34 cellular contexts compared by ENCODE assay signal in the genomic region with DNA sequence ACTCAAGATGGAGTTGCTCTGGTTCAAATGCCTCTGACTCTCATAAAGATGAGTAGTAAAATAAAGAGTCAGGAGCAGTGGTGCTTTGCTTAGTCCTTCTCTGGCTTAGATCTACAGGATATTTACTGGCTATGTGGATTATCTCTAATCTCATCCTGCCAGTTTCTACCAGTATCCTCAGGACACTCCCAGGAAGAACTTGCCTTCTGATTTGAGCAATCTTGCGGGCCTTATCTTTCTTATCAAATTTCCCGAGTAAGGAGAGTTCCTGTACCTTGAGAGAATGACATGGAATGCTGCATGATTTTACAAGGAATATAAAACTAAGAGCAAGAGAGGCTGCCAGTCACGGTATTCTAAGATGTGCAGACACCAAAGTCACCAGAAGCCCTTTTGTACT.
"Had no signal": no experiment of that assay in that cellular context is flagged by ENCODE, and none has a peak within 500 bp of the region (broad histone marks: within the 10 kb centered on the region; RNA-seq: fewer than 3 reads in every experiment).

No MANE protein-coding gene starts in this region.

- H3K4me2 ChIP-seq: smooth muscle cell had no signal

- H3K36me3 Mint-ChIP-seq: naive B cell; stimulated activated naive B cell treated with anti-CD40 and anti-IgM and Interleukin-4, amounts not matched to agents 10 μg/mL and 1 μg/mL and 100 μg/mL, for 72 hours had no signal

- H3K36me3 ChIP-seq: heart left ventricle, left lung, lower lobe of right lung, right atrium auricular region, stomach, thyroid gland, upper lobe of right lung had no signal

- H3K4me1 ChIP-seq: heart left ventricle, left lung, right atrium auricular region, stomach, upper lobe of right lung had no signal

- H3K27ac Mint-ChIP-seq: activated CD4-positive, alpha-beta memory T cell treated with anti-CD3 and anti-CD28 coated beads, Interleukin-2, amount 10 ng/mL, durations not matched to agents 7 days and 5 days; activated CD4-positive, alpha-beta T cell treated with anti-CD3 and anti-CD28 coated beads, Interleukin-2, amount 10 ng/mL, durations not matched to agents 7 days and 5 days; activated T-cell treated with anti-CD3 and anti-CD28 coated beads, Interleukin-2, amount 50 U/mL, for 24 hours; effector memory CD8-positive, alpha-beta T cell; naive B cell; stimulated activated naive B cell treated with anti-CD40 and anti-IgM and Interleukin-4, amounts not matched to agents 10 μg/mL and 1 μg/mL and 100 μg/mL, for 72 hours; T-helper 1 cell treated with Interleukin-12 subunit alpha and Interleukin-12 subunit beta and Interleukin-4 antibody, amounts not matched to agents 30 μg/mL and 1 μg/mL, for 36 hours; WTC11 had no signal

- H3K27ac ChIP-seq: foreskin keratinocyte, heart left ventricle, left lung, lower lobe of right lung, right atrium auricular region, stomach, thyroid gland, upper lobe of right lung had no signal

- H3K9me3 ChIP-seq: heart left ventricle, left lung, lower lobe of right lung, right atrium auricular region, stomach, thyroid gland, upper lobe of right lung had no signal

- H3K27me3 ChIP-seq: foreskin keratinocyte, heart left ventricle, left lung, right atrium auricular region, stomach, thyroid gland, upper lobe of right lung had no signal

- ATAC-seq: effector memory CD8-positive, alpha-beta T cell; esophagus mucosa; foreskin keratinocyte; heart left ventricle; left lung; lower lobe of right lung; stimulated activated naive B cell treated with anti-CD40 and anti-IgM and Interleukin-4, amounts not matched to agents 10 μg/mL and 1 μg/mL and 100 μg/mL, for 72 hours; upper lobe of right lung; WTC11 had no signal

- FAIRE-seq: TTC549 had no signal

- DNase-seq: activated CD4-positive, alpha-beta memory T cell treated with anti-CD3 and anti-CD28 coated beads, Interleukin-2, amount 10 ng/mL, durations not matched to agents 7 days and 5 days; activated CD4-positive, alpha-beta T cell treated with anti-CD3 and anti-CD28 coated beads for 1 hour; activated CD4-positive, alpha-beta T cell treated with anti-CD3 and anti-CD28 coated beads, Interleukin-2, amount 10 ng/mL, durations not matched to agents 7 days and 5 days; activated CD8-positive, alpha-beta memory T cell treated with anti-CD3 and anti-CD28 coated beads, Interleukin-2, amount 50 U/mL, for 48 hours; activated gamma-delta T cell treated with Interleukin-2 at 50 U/mL for 16 hours; activated naive CD4-positive, alpha-beta T cell treated with anti-CD3 and anti-CD28 coated beads, Interleukin-2, amount 50 U/mL, for 16 hours; activated T-cell treated with anti-CD3 and anti-CD28 coated beads, Interleukin-2, amount 50 U/mL, for 24 hours; amygdala; caudate nucleus; cortex of kidney; effector memory CD8-positive, alpha-beta T cell; foreskin keratinocyte; heart left ventricle; hypothalamus; kidney glomerular epithelial cell; left lung; lower lobe of right lung; naive B cell; nucleus accumbens; stimulated activated CD4-positive, alpha-beta T cell treated with anti-CD3 and anti-CD28 coated beads, Interleukin-1b, Interleukin-23, amount 100 ng/mL, for 48 hours; stimulated activated CD4-positive, alpha-beta T cell treated with anti-CD3 and anti-CD28 coated beads, Interleukin-4, amount 100 ng/mL, for 4 hours; stimulated activated CD8-positive, alpha-beta memory T cell treated with anti-CD3 and anti-CD28 coated beads, Interleukin-4, amount 100 ng/mL, for 48 hours; stimulated activated naive B cell treated with anti-CD40 and anti-IgM and Interleukin-4, amounts not matched to agents 10 μg/mL and 1 μg/mL and 100 μg/mL, for 72 hours; stomach; T-helper 9 cell; thyroid gland; upper lobe of right lung had no signal

- H3K4me3 ChIP-seq: heart left ventricle, left lung, lower lobe of right lung, right atrium auricular region, smooth muscle cell, stomach, thyroid gland, upper lobe of right lung had no signal

- H3K9me3 Mint-ChIP-seq: activated CD4-positive, alpha-beta memory T cell treated with anti-CD3 and anti-CD28 coated beads, Interleukin-2, amount 10 ng/mL, durations not matched to agents 7 days and 5 days; T-helper 1 cell treated with Interleukin-12 subunit alpha and Interleukin-12 subunit beta and Interleukin-4 antibody, amounts not matched to agents 30 μg/mL and 1 μg/mL, for 36 hours had no signal

- H3K4me3 Mint-ChIP-seq: activated CD4-positive, alpha-beta memory T cell treated with anti-CD3 and anti-CD28 coated beads, Interleukin-2, amount 10 ng/mL, durations not matched to agents 7 days and 5 days; activated CD4-positive, alpha-beta T cell treated with anti-CD3 and anti-CD28 coated beads, Interleukin-2, amount 10 ng/mL, durations not matched to agents 7 days and 5 days; activated T-cell treated with anti-CD3 and anti-CD28 coated beads, Interleukin-2, amount 50 U/mL, for 24 hours; effector memory CD8-positive, alpha-beta T cell; naive B cell; neural crest cell; stimulated activated naive B cell treated with anti-CD40 and anti-IgM and Interleukin-4, amounts not matched to agents 10 μg/mL and 1 μg/mL and 100 μg/mL, for 72 hours; T-helper 1 cell treated with Interleukin-12 subunit alpha and Interleukin-12 subunit beta and Interleukin-4 antibody, amounts not matched to agents 30 μg/mL and 1 μg/mL, for 36 hours; WTC11 had no signal

- H3K4me1 Mint-ChIP-seq: activated CD4-positive, alpha-beta memory T cell treated with anti-CD3 and anti-CD28 coated beads, Interleukin-2, amount 10 ng/mL, durations not matched to agents 7 days and 5 days; activated CD4-positive, alpha-beta T cell treated with anti-CD3 and anti-CD28 coated beads, Interleukin-2, amount 10 ng/mL, durations not matched to agents 7 days and 5 days; naive B cell; stimulated activated naive B cell treated with anti-CD40 and anti-IgM and Interleukin-4, amounts not matched to agents 10 μg/mL and 1 μg/mL and 100 μg/mL, for 72 hours had no signal
